ENCODE assay signal across 15 cellular contexts in the genomic region with DNA sequence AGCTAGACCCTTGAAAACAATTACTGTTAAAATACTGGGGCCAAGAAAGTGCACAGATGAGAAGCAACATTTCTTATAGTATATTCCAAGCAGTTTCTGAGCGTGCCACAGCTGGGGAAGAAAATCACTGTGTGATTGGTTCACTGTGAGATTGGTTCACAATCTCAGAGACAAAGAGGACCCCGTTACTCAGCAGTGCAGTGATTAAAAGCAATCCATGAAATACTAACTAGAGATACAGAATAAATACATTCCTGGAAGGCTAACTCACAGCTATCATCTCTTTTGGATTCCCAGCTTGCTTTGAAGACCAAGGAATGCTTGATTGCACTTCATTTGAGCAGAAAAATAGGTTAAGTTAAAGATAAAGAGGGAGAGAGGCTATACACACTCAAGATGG.
DNase-seq lines count a peak whose midpoint lies in the region; ATAC-seq and TF ChIP-seq lines count a peak whose summit lies in the region.
"Had no signal": no experiment of that assay in that cellular context is flagged by ENCODE, and none has a peak within 500 bp of the region (broad histone marks: within the 10 kb centered on the region; RNA-seq: fewer than 3 reads in every experiment).

No MANE protein-coding gene starts in this region.

- 0 out of 2 replicates have a peak, but pooled peaks cover 2% of the 10 kb centered on the region for H3K27me3 ChIP-seq in IMR-90 (ENCODE audit: control insufficient read depth, insufficient read depth, low read length)
- H3K27me3 ChIP-seq in neural cell (ENCODE audit: insufficient read depth, low read depth, low read length), result no peaks in the 10 kb centered on the region
- H3K27me3 ChIP-seq in suprapubic skin, result no peaks in the 10 kb centered on the region

- H3K9me3 Mint-ChIP-seq in immature natural killer cell, result no peaks in the 10 kb centered on the region
- H3K9me3 Mint-ChIP-seq in activated T-cell treated with anti-CD3 and anti-CD28 coated beads, Interleukin-2, amount 50 U/mL, for 4 hours, result no peaks in the 10 kb centered on the region
- H3K9me3 Mint-ChIP-seq: CD4-positive, alpha-beta T cell; HFFc6 had no signal

- no peak overlapping the region for H3K56ac ChIP-seq in IMR-90 (ENCODE audit: extremely low read depth, insufficient read depth, low read length)

- no peaks in the 10 kb centered on the region for H3K79me2 ChIP-seq in neural cell (replicated peaks; ENCODE audit: insufficient read depth, low read length)

- H3K4me1 ChIP-seq in IMR-90 (ENCODE audit: control insufficient read depth, insufficient read depth, low read length) (0 out of 2 replicates have a peak, but pooled peaks cover 1% of the 10 kb centered on the region), suprapubic skin (no peaks in the 10 kb centered on the region)

- H3K9me3 ChIP-seq in IMR-90 (ENCODE audit: control insufficient read depth, insufficient read depth, low read length) (no peaks in the 10 kb centered on the region), neural cell (ENCODE audit: low read length) (no peaks in the 10 kb centered on the region), suprapubic skin (no peaks in the 10 kb centered on the region)

- H2AK5ac ChIP-seq in IMR-90 (ENCODE audit: low read depth, low read length), result no peak overlapping the region

- CTCF ChIA-PET in IMR-90 (lab: Yijun Ruan, JAX), result interaction anchor here (0.6 kb wide), 1 partner anchor 174 kb away, joined by 3 read pairs; no protein-coding TSS in a partner anchor

- peaks cover 2 to 3% (median 2%) of the 10 kb centered on the region in 3 donors for H3K27me3 Mint-ChIP-seq in immature natural killer cell (ENCODE audit: low read depth in 3 of 3)
- H3K27me3 Mint-ChIP-seq in activated T-cell treated with anti-CD3 and anti-CD28 coated beads, Interleukin-2, amount 50 U/mL, for 4 hours (ENCODE audit: low read depth), result no peaks in the 10 kb centered on the region
- H3K27me3 Mint-ChIP-seq: CD4-positive, alpha-beta T cell had no signal

- POLR2A ChIA-PET in IMR-90 (lab: Charles Lee; ENCODE audit: unreplicated experiment), result no interaction called here

- no TSS peak for BruUV-seq in IMR-90 (replicated peaks; lab: Mats Ljungman, UMichigan)

- no peaks in the 10 kb centered on the region for H3K4me1 Mint-ChIP-seq in immature natural killer cell
- no peaks in the 10 kb centered on the region for H3K4me1 Mint-ChIP-seq in activated T-cell treated with anti-CD3 and anti-CD28 coated beads, Interleukin-2, amount 50 U/mL, for 4 hours (ENCODE audit: low read depth)
- H3K4me1 Mint-ChIP-seq: B cell had no signal

- H3K14ac ChIP-seq in IMR-90 (replicated peaks; ENCODE audit: low read depth, low read length), result no peak overlapping the region

- no peaks in the 10 kb centered on the region for H3K36me3 Mint-ChIP-seq in immature natural killer cell
- no peaks in the 10 kb centered on the region for H3K36me3 Mint-ChIP-seq in activated T-cell treated with anti-CD3 and anti-CD28 coated beads, Interleukin-2, amount 50 U/mL, for 4 hours (ENCODE audit: insufficient read depth)

- no peak overlapping the region for H2BK120ac ChIP-seq in IMR-90 (ENCODE audit: low read depth, low read length)

- H3K4me3 ChIP-seq in IMR-90 (ENCODE audit: insufficient read depth, low read depth, low read length) (no peak overlapping the region), neural cell (ENCODE audit: low read length) (no peak overlapping the region), suprapubic skin (no peak overlapping the region)

- peak; percentile 81 for ATAC-seq in IMR-90 (ENCODE audit: low read depth)
- no peak for ATAC-seq in activated T-cell treated with anti-CD3 and anti-CD28 coated beads, Interleukin-2, amount 50 U/mL, for 4 hours
- ATAC-seq: HepG2 had no signal

- TF ChIP-seq POLR2A in IMR-90 (IDR thresholded peaks at IDR 0.05; ENCODE audit: low read depth, low read length), result no peak
- TF ChIP-seq POLR2A in suprapubic skin (IDR thresholded peaks at IDR 0.05), result no peak

- no peak overlapping the region for H4K5ac ChIP-seq in IMR-90 (ENCODE audit: low read depth, low read length)

- H3K4ac ChIP-seq in IMR-90 (ENCODE audit: low read depth, low read length), result no peak overlapping the region

- H3K18ac ChIP-seq in IMR-90 (ENCODE audit: low read depth, low read length), result no peak overlapping the region

- H3K36me3 ChIP-seq in IMR-90 (ENCODE audit: control insufficient read depth, insufficient read depth, low read length) (no peaks in the 10 kb centered on the region), neural cell (ENCODE audit: insufficient read depth, low read length) (no peaks in the 10 kb centered on the region), suprapubic skin (no peaks in the 10 kb centered on the region)

- H4K20me1 ChIP-seq in IMR-90 (ENCODE audit: insufficient read depth, low read length), result no peaks in the 10 kb centered on the region
- H4K20me1 ChIP-seq in neural cell (ENCODE audit: insufficient read depth), result no peaks in the 10 kb centered on the region

- no peak overlapping the region for H3K9ac ChIP-seq in IMR-90 (ENCODE audit: low read depth, low read length)
- H3K9ac ChIP-seq in neural cell (ENCODE audit: low read length), result peak overlapping the region; percentile 10

- TF ChIP-seq EP300 in neural cell (conservative IDR thresholded peaks at IDR 0.05; ENCODE audit: poor library complexity, severe bottlenecking) (no peak), suprapubic skin (IDR thresholded peaks at IDR 0.05) (no peak)

- H3K4me3 Mint-ChIP-seq in immature natural killer cell, result no peak overlapping the region
- H3K4me3 Mint-ChIP-seq in activated T-cell treated with anti-CD3 and anti-CD28 coated beads, Interleukin-2, amount 50 U/mL, for 4 hours, result no peak overlapping the region
- H3K4me3 Mint-ChIP-seq: B cell; CD4-positive, alpha-beta T cell; HFFc6 had no signal

- no peaks in the 10 kb centered on the region for H3F3A ChIP-seq in neural cell (ENCODE audit: insufficient read depth, low read length, poor library complexity, severe bottlenecking)

- intact Hi-C loops in IMR-90 (cut with micrococcal nuclease), result no loop called here

- H3K27ac ChIP-seq in IMR-90 (ENCODE audit: insufficient read depth, low read length) (no peak overlapping the region), neural cell (ENCODE audit: low read length) (peak overlapping the region; percentile 42), suprapubic skin (no peak overlapping the region)

- dilution Hi-C loops in IMR-90 (cut with HindIII; ENCODE audit: low sequenced_read_pairs, unreplicated experiment), result no loop called here

- H4K91ac ChIP-seq in IMR-90 (ENCODE audit: insufficient read depth, low read depth, low read length), result no peak overlapping the region

- TF ChIP-seq CTCF in IMR-90 (conservative IDR thresholded peaks at IDR 0.05; ENCODE audit: low read depth, low read length) (no peak), neural cell (IDR thresholded peaks at IDR 0.05; ENCODE audit: poor library complexity, severe bottlenecking) (no peak), suprapubic skin (IDR thresholded peaks at IDR 0.05) (no peak)

- H3K79me1 ChIP-seq in IMR-90 (ENCODE audit: low read depth in 1 of 2, low read length in 2 of 2), result no peaks in the 10 kb centered on the region

- no peak overlapping the region for H3K23ac ChIP-seq in IMR-90 (ENCODE audit: low read depth, low read length)

- no peak overlapping the region for H3K4me2 ChIP-seq in IMR-90 (ENCODE audit: low read depth, low read length)
- H3K4me2 ChIP-seq in neural cell (ENCODE audit: low read length), result no peak overlapping the region

- H2BK15ac ChIP-seq in IMR-90 (ENCODE audit: low read depth, low read length), result no peak overlapping the region

- no peak overlapping the region for H3K27ac Mint-ChIP-seq in immature natural killer cell
- H3K27ac Mint-ChIP-seq: B cell; CD4-positive, alpha-beta T cell; HFFc6 had no signal

- no peak overlapping the region for H2AFZ ChIP-seq in IMR-90 (replicated peaks; ENCODE audit: low read length, poor library complexity)
- H2AFZ ChIP-seq in neural cell (ENCODE audit: low read depth, low read length), result no peak overlapping the region

- H3K9me2 ChIP-seq in neural cell (ENCODE audit: insufficient read depth, low read length), result no peaks in the 10 kb centered on the region

- no peak overlapping the region for H2BK20ac ChIP-seq in IMR-90 (ENCODE audit: low read depth, low read length)

- H3K9me1 ChIP-seq in IMR-90 (ENCODE audit: insufficient read depth, low read length), result no peaks in the 10 kb centered on the region

- no peak overlapping the region for H2AK9ac ChIP-seq in IMR-90 (replicated peaks; ENCODE audit: low read depth, low read length, poor library complexity)

- H2BK5ac ChIP-seq in IMR-90 (ENCODE audit: low read depth, low read length, poor library complexity, severe bottlenecking), result no peak overlapping the region

- H4K8ac ChIP-seq in IMR-90 (ENCODE audit: low read depth in 2 of 2, low read length in 2 of 2), result no peak overlapping the region

- DNase-seq in IMR-90 (peak; percentile 18), astrocyte of the hippocampus (ENCODE audit: low read depth, low spot score) (peak; percentile 9), suprapubic skin (ENCODE audit: low spot score in 2 of 2) (no peak), immature natural killer cell (no peak)
- no peak for DNase-seq in activated T-cell treated with anti-CD3 and anti-CD28 coated beads, Interleukin-2, amount 50 U/mL, for 4 hours
- DNase-seq in activated CD4-positive, alpha-beta T cell treated with anti-CD3 and anti-CD28 coated beads for 1 hour, result no peak
- DNase-seq: C1 segment of cervical spinal cord; Calu3; CD4-positive, alpha-beta T cell; DMS 273 treated with DMSO at 0.1 percent for 48 hours; HCEC 1CT; HFFc6 had no signal

- TF ChIP-seq RAD21 in IMR-90 (IDR thresholded peaks at IDR 0.05; ENCODE audit: low read length), result no peak
- TF ChIP-seq RAD21 in neural cell (conservative IDR thresholded peaks at IDR 0.05), result no peak

- in situ Hi-C loops in IMR-90 (cut with MboI; ENCODE audit: low sequenced_read_pairs), result no loop called here

- no CpG with 5 or more reads among the region's 2 CpGs for WGBS in IMR-90 (ENCODE audit: extremely low coverage in 2 of 2, insufficient read length in 1 of 2), 2 experiments
- WGBS in suprapubic skin, result 65% methylated on average over 2 of the region's 2 CpGs

TF ChIP-seq in neural cell, 6 proteins besides CTCF, POLR2A, EP300 and RAD21 (continues in another document):
- TF ChIP-seq EZH2 (IDR thresholded peaks at IDR 0.05; ENCODE audit: borderline replicate concordance, insufficient read depth, low read length, poor library complexity, severe bottlenecking), result no peak

Comparison
In these comparisons a context has a peak if more than half of its experiments do, and no peak if none do; other contexts are left out.
1. DNase-seq: peak in IMR-90 (single experiment) and astrocyte of the hippocampus (single experiment); none in suprapubic skin (0 of 2), immature natural killer cell (0 of 3), activated T-cell treated with anti-CD3 and anti-CD28 coated beads, Interleukin-2, amount 50 U/mL, for 4 hours (single experiment) and activated CD4-positive, alpha-beta T cell treated with anti-CD3 and anti-CD28 coated beads for 1 hour (single experiment).